Comparison of ENCODE assay signal across 1 cellular context in the genomic region with DNA sequence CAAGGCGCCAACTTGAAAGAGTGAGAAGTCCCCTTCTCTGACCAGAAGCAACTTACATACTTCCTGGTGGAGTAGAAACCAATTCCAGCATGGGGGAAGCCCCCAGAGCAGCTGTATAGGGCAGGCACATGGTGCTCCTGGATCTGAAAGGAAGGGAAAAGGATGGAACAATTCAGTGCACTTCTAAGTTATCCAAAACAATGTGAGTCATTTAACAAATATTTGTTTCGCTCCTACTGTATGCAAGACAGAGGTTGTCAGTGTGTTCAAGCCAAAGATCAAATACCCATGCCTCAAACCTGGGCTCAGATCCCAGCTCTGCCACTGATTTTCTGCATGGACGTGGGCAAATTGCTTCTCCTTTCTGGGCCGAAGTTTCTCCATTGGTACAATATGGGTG.
TF ChIP-seq lines count a peak whose summit lies in the region.

No MANE protein-coding gene starts in this region.

TF ChIP-seq in HCT116, 20 proteins besides CTCF, POLR2A, EP300 and RAD21:
- TF ChIP-seq POLR2AphosphoS5 (IDR thresholded peaks at IDR 0.05; ENCODE audit: low read depth, low read length) = no peak
- no peak for TF ChIP-seq EZH2 (IDR thresholded peaks at IDR 0.05)
- TF ChIP-seq SRF (IDR thresholded peaks at IDR 0.05; ENCODE audit: low read depth) = peak; percentile 10; the same call in 1 of the 2 replicates
TF ChIP-seq in HCT116: peak in this region for 1.
